19 cellular contexts compared by ENCODE assay signal in the genomic region with DNA sequence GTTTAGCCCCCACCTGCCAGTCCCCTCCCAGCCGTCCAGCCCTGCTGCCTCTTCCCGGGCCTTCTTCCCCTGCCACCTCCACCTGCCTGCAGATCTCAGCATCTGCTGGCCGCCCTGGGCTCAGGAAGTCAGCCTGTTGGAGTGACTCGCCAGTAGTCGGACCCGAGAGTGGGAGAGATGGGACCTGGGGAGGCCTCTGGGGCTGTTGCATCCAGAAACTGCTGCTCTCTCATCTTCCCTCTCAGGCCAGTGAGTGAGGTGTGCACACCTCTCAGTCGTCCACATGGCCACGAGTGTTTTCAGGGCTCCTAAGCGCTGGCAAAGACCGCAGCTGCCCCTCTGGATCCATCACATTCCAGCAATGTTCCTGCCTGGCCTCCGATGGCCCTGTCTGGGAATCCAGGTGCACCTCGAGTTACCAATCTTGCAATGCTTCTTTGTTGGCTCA.
"Had no signal": no experiment of that assay in that cellular context is flagged by ENCODE, and none has a peak within 500 bp of the region (broad histone marks: within the 10 kb centered on the region; RNA-seq: fewer than 3 reads in every experiment).

No MANE protein-coding gene starts in this region.

- H3K4me3 Mint-ChIP-seq: activated naive CD4-positive, alpha-beta T cell treated with anti-CD3 and anti-CD28 coated beads, Interleukin-2, amount 50 U/mL, for 24 hours; brain; effector memory CD8-positive, alpha-beta T cell; memory B cell; nephron had no signal

- H3K4me1 Mint-ChIP-seq: activated naive CD4-positive, alpha-beta T cell treated with anti-CD3 and anti-CD28 coated beads, Interleukin-2, amount 50 U/mL, for 24 hours; memory B cell; nephron had no signal

- H3K27ac ChIP-seq: esophagus squamous epithelium, gastrocnemius medialis, testis had no signal

- H3K36me3 ChIP-seq: esophagus squamous epithelium, gastrocnemius medialis had no signal

- H3K27me3 ChIP-seq: gastrocnemius medialis, testis had no signal

- H3K4me1 ChIP-seq: esophagus squamous epithelium, gastrocnemius medialis, testis had no signal

- H3K27ac Mint-ChIP-seq: activated naive CD4-positive, alpha-beta T cell treated with anti-CD3 and anti-CD28 coated beads, Interleukin-2, amount 50 U/mL, for 24 hours; brain; effector memory CD8-positive, alpha-beta T cell; memory B cell; nephron had no signal

- H3K36me3 Mint-ChIP-seq: activated naive CD4-positive, alpha-beta T cell treated with anti-CD3 and anti-CD28 coated beads, Interleukin-2, amount 50 U/mL, for 24 hours; brain; memory B cell had no signal

- H3K27me3 Mint-ChIP-seq: activated naive CD4-positive, alpha-beta T cell treated with anti-CD3 and anti-CD28 coated beads, Interleukin-2, amount 50 U/mL, for 24 hours; memory B cell had no signal

- H3K4me3 ChIP-seq: esophagus squamous epithelium, gastrocnemius medialis, smooth muscle cell, testis had no signal

- DNase-seq: activated CD4-positive, alpha-beta T cell treated with anti-CD3 and anti-CD28 coated beads, Interleukin-2, amount 50 U/mL, for 4 hours; activated gamma-delta T cell treated with Interleukin-2 at 50 U/mL for 16 hours; activated T-cell treated with anti-CD3 and anti-CD28 coated beads for 4 hours; aorta; effector memory CD8-positive, alpha-beta T cell; esophagus squamous epithelium; gastrocnemius medialis; hippocampal formation; stimulated activated CD4-positive, alpha-beta T cell treated with anti-CD3 and anti-CD28 coated beads, Interleukin-2, amount 100 ng/mL, for 48 hours; stimulated activated CD8-positive, alpha-beta memory T cell treated with anti-CD3 and anti-CD28 coated beads, Interleukin-4, amount 100 ng/mL, for 48 hours; stimulated activated naive CD4-positive, alpha-beta T cell; T-helper 9 cell; testis; trophoblast cell had no signal

- H3K9me3 Mint-ChIP-seq: activated naive CD4-positive, alpha-beta T cell treated with anti-CD3 and anti-CD28 coated beads, Interleukin-2, amount 50 U/mL, for 24 hours; brain; effector memory CD8-positive, alpha-beta T cell; memory B cell; nephron had no signal

- H3K4me2 ChIP-seq: smooth muscle cell had no signal

- H3K9me3 ChIP-seq: esophagus squamous epithelium, gastrocnemius medialis, testis had no signal
